In the genomic region with DNA sequence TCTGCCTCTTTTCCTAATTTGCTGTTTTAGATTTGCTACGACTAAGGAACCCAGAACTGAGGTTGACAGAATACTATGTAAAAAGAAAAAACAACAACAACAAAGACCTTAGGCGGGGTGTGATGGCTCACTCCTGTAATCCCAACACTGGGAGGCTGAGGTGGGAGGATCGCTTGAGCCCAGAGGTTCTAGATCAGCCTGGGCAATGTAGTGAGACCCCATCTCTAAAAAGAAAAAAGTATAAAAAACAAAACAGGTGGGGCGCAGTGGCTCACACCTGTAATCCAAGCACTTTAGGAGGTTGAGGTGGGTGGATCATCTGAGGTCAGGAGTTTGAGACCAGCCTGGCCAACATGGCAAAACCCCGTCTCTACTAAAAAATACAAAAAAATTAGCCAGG, we compare ENCODE assay signal across 7 cellular contexts. TPM values are rescaled to one million over a fixed set of nuclear protein-coding genes. Genes with fewer than 3 reads are reported as not detected.
DNase-seq lines count a peak whose midpoint lies in the region; ATAC-seq and TF ChIP-seq lines count a peak whose summit lies in the region.
"Not testable (repeated sequence)": the region's sequence is repeated elsewhere in the genome, so short reads cannot be mapped to it uniquely, and the experiment has no call there.

No MANE protein-coding gene starts in this region.

- H3K4me1 Mint-ChIP-seq in CD14-positive monocyte (peaks cover 46% of the 10 kb centered on the region), chondrocyte (ENCODE audit: low read depth) (peaks cover 44% of the 10 kb centered on the region), memory B cell (peaks cover 30% of the 10 kb centered on the region)
- peaks cover 41% of the 10 kb centered on the region for H3K4me1 Mint-ChIP-seq in activated naive CD8-positive, alpha-beta T cell treated with anti-CD3 and anti-CD28 coated beads for 36 hours

- peak overlapping the region; percentile 97 for H3K4me2 ChIP-seq in Loucy (ENCODE audit: low read depth, low read length, poor library complexity, severe bottlenecking)

- not testable (repeated sequence) for TF ChIP-seq EP300 in sigmoid colon (IDR thresholded peaks at IDR 0.05)

- H3K4me1 ChIP-seq in Loucy (ENCODE audit: insufficient read depth, low read length, poor library complexity, severe bottlenecking) = peaks cover 58% of the 10 kb centered on the region
- H3K4me1 ChIP-seq in sigmoid colon = peaks cover 0 to 32% (median 22%) of the 10 kb centered on the region in 4 donors
- H3K4me1 ChIP-seq in thyroid gland = peaks cover 14 to 17% of the 10 kb centered on the region in 2 donors

- H3K27me3 ChIP-seq in Loucy (ENCODE audit: insufficient read depth, low read length, poor library complexity, severe bottlenecking); sigmoid colon; thyroid gland: not testable (repeated sequence)

- TF ChIP-seq POLR2A in sigmoid colon (IDR thresholded peaks at IDR 0.05); thyroid gland (IDR thresholded peaks at IDR 0.05): not testable (repeated sequence)

- 95 to 97% methylated on average over 5 of the region's 5 CpGs for WGBS in sigmoid colon, 2 donors
- WGBS in thyroid gland, 2 donors = 93 to 98% methylated on average over 5 of the region's 5 CpGs

- H3K9ac ChIP-seq in Loucy (ENCODE audit: low read depth, low read length, poor library complexity, severe bottlenecking) = peak overlapping the region; percentile 28

- H3K9me3 Mint-ChIP-seq in CD14-positive monocyte; activated naive CD8-positive, alpha-beta T cell treated with anti-CD3 and anti-CD28 coated beads for 36 hours; chondrocyte (ENCODE audit: low read depth); memory B cell: not testable (repeated sequence)

- ATAC-seq in memory B cell (ENCODE audit: low read depth) = not testable (repeated sequence)

- peaks cover 60% of the 10 kb centered on the region for H4K20me1 ChIP-seq in Loucy (ENCODE audit: insufficient read depth, low read length, poor library complexity, severe bottlenecking)

- H3K9me3 ChIP-seq in Loucy (ENCODE audit: insufficient read depth, low read depth, low read length); sigmoid colon; thyroid gland: not testable (repeated sequence)

- peak overlapping the region in 3 of 4 donors; percentile 1 to 42 (median 6) for H3K27ac ChIP-seq in sigmoid colon
- peak overlapping the region in 2 of 3 donors; percentile 7 to 48 for H3K27ac ChIP-seq in thyroid gland

- TF ChIP-seq CTCF in CD14-positive monocyte (IDR thresholded peaks at IDR 0.05); Loucy (conservative IDR thresholded peaks at IDR 0.05; ENCODE audit: low read length); chondrocyte (IDR thresholded peaks at IDR 0.05); sigmoid colon (IDR thresholded peaks at IDR 0.05); thyroid gland (IDR thresholded peaks at IDR 0.05): not testable (repeated sequence)

- H3K9me2 ChIP-seq in Loucy (replicated peaks; ENCODE audit: low read depth, low read length) = not testable (repeated sequence)

- H3K36me3 ChIP-seq in Loucy (ENCODE audit: insufficient read depth, low read length); sigmoid colon; thyroid gland: not testable (repeated sequence)

- H3K27me3 Mint-ChIP-seq in CD14-positive monocyte (ENCODE audit: low read depth in 3 of 3); activated naive CD8-positive, alpha-beta T cell treated with anti-CD3 and anti-CD28 coated beads for 36 hours; chondrocyte (ENCODE audit: low read depth); memory B cell: not testable (repeated sequence)

- not testable (repeated sequence) for H2AFZ ChIP-seq in Loucy (ENCODE audit: low read length)

- not testable (repeated sequence) for H3K36me3 Mint-ChIP-seq in CD14-positive monocyte; chondrocyte (ENCODE audit: low read depth)
- H3K36me3 Mint-ChIP-seq in activated naive CD8-positive, alpha-beta T cell treated with anti-CD3 and anti-CD28 coated beads for 36 hours = peaks cover 16% of the 10 kb centered on the region
- H3K36me3 Mint-ChIP-seq in memory B cell = peaks cover 10% of the 10 kb centered on the region

- DNase-seq in CD14-positive monocyte (ENCODE audit: low spot score); activated naive CD8-positive, alpha-beta T cell treated with anti-CD3 and anti-CD28 coated beads for 36 hours; chondrocyte (ENCODE audit: low spot score); memory B cell (ENCODE audit: low spot score in 2 of 2); sigmoid colon; thyroid gland: not testable (repeated sequence)

- H3K4me3 Mint-ChIP-seq in CD14-positive monocyte = peak overlapping the region in 1 of 2 donors; percentile 21
- H3K4me3 Mint-ChIP-seq in activated naive CD8-positive, alpha-beta T cell treated with anti-CD3 and anti-CD28 coated beads for 36 hours; chondrocyte (ENCODE audit: unreplicated experiment); memory B cell: not testable (repeated sequence)

- H3K79me2 ChIP-seq in Loucy (ENCODE audit: insufficient read depth, low read length) = peaks cover 97% of the 10 kb centered on the region

- intact Hi-C loops in CD14-positive monocyte (cut with micrococcal nuclease); sigmoid colon (cut with DNase I); thyroid gland (cut with DNase I): not testable (repeated sequence)

- peak overlapping the region; percentile 78 to 90 (median 85) for H3K27ac Mint-ChIP-seq in CD14-positive monocyte
- peak overlapping the region; percentile 3 for H3K27ac Mint-ChIP-seq in activated naive CD8-positive, alpha-beta T cell treated with anti-CD3 and anti-CD28 coated beads for 36 hours
- H3K27ac Mint-ChIP-seq in chondrocyte (ENCODE audit: unreplicated experiment) = peak overlapping the region; percentile 63
- peak overlapping the region; percentile 60 for H3K27ac Mint-ChIP-seq in memory B cell

- H3K4me3 ChIP-seq in Loucy (ENCODE audit: low read length, poor library complexity, severe bottlenecking) = peak overlapping the region; percentile 53
- H3K4me3 ChIP-seq in sigmoid colon; thyroid gland (replicated peaks in 1 of 3): not testable (repeated sequence)

- H3F3A ChIP-seq in Loucy (ENCODE audit: low read depth) = not testable (repeated sequence)

RNA-seq across cellular contexts. Expression of a gene that starts 4.3 kb away (rescaled TPM):
- polyA plus RNA-seq in CD14-positive monocyte (1 to 10 TPM; 1.5 to 7.3 TPM), sigmoid colon (10 to 100 TPM; 34.0 to 90.9 (median 75.1) TPM)
- total RNA-seq in activated naive CD8-positive, alpha-beta T cell treated with anti-CD3 and anti-CD28 coated beads for 36 hours = 10 to 100 TPM; 21.8 to 23.6 TPM
- total RNA-seq in chondrocyte (32.1 to 54.6 TPM (median 35.1 TPM) in 3 replicates), sigmoid colon (10 to 100 TPM; 48.1 to 78.7 (median 59.3) TPM), thyroid gland (100 to 1,000 TPM in 3 of 4 donors, 10 to 100 TPM in 1; 91.1 to 150 (median 124) TPM)

Comparison
In these comparisons a context has a peak if more than half of its experiments do, and no peak if none do; other contexts are left out.
1. H3K27ac Mint-ChIP-seq: peak in every context shown above with its lines; median percentile 85 in CD14-positive monocyte; 63 in chondrocyte; 60 in memory B cell; 3 in activated naive CD8-positive, alpha-beta T cell treated with anti-CD3 and anti-CD28 coated beads for 36 hours.